In the genomic region with DNA sequence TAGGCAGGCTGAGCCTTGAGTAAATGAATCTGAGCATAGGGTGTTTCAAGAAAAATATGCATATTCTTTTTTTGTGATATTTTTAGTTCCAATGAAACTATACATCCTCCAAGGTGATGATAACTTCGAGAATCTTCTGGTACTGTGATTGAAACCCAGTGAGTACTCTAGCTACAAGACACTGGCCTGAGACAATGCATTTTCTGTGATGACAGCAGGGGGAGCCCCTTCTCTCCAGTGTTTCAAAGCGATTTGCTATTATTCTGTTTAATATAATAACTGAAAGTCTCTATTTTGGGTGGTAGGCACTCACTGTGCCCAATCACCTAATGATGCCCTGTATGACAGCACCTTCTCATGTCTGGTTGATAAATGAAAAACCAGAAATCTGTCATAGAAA, we compare ENCODE assay signal across 10 cellular contexts. TPM values are rescaled to one million over a fixed set of nuclear protein-coding genes. Genes with fewer than 3 reads are reported as not detected.
DNase-seq lines count a peak whose midpoint lies in the region; ATAC-seq and TF ChIP-seq lines count a peak whose summit lies in the region.
"Had no signal": no experiment of that assay in that cellular context is flagged by ENCODE, and none has a peak within 500 bp of the region (broad histone marks: within the 10 kb centered on the region; RNA-seq: fewer than 3 reads in every experiment).

No MANE protein-coding gene starts in this region.

- in situ Hi-C loops in KBM-7 (cut with MboI; ENCODE audit: low pct_unique_long_range_greater_than_20kb, low sequenced_read_pairs): loop anchor here (25.0 kb wide), 1 partner anchor 489 kb away; no protein-coding TSS in a partner anchor

- H4K5ac ChIP-seq in mesendoderm (ENCODE audit: low read length): no peak overlapping the region

- H2BK15ac ChIP-seq in mesendoderm (replicated peaks; ENCODE audit: low read depth): no peak overlapping the region

- H3K4me1 ChIP-seq in DND-41 (ENCODE audit: insufficient read depth, low read length) (peaks cover 59% of the 10 kb centered on the region), mesendoderm (ENCODE audit: control insufficient read depth, low read depth, low read length) (peaks cover 2% of the 10 kb centered on the region), upper lobe of left lung (peaks cover 40 to 48% (median 41%) of the 10 kb centered on the region in 4 donors)

- no peak overlapping the region for H2BK5ac ChIP-seq in mesendoderm (ENCODE audit: low read length)

- peak overlapping the region; percentile 40; the same call in 1 of the 2 replicates for H3K27ac ChIP-seq in DND-41 (ENCODE audit: low read length)
- H3K27ac ChIP-seq in mesendoderm (ENCODE audit: low read depth, low read length): no peak overlapping the region
- H3K27ac ChIP-seq in upper lobe of left lung: peak overlapping the region in 2 of 4 donors; percentile 98 to 99
- H3K27ac ChIP-seq: SK-N-MC had no signal

- TF ChIP-seq EP300 in upper lobe of left lung (IDR thresholded peaks at IDR 0.05): no peak

- H3K9me3 ChIP-seq in DND-41 (ENCODE audit: insufficient read depth, low read length, severe bottlenecking) (no peaks in the 10 kb centered on the region), upper lobe of left lung (no peaks in the 10 kb centered on the region)

- H3K18ac ChIP-seq in mesendoderm (ENCODE audit: low read length): no peak overlapping the region

- H2AFZ ChIP-seq in DND-41 (ENCODE audit: low read depth, low read length): no peak overlapping the region

- H3K4me1 Mint-ChIP-seq in T-helper 1 cell treated with Interleukin-12 subunit alpha and Interleukin-12 subunit beta and Interleukin-4 antibody, amounts not matched to agents 30 μg/mL and 1 μg/mL, for 36 hours (ENCODE audit: low read depth): peaks cover 41% of the 10 kb centered on the region
- H3K4me1 Mint-ChIP-seq in brain: peaks cover 50% of the 10 kb centered on the region

- no peaks in the 10 kb centered on the region for H3K27me3 Mint-ChIP-seq in T-helper 1 cell treated with Interleukin-12 subunit alpha and Interleukin-12 subunit beta and Interleukin-4 antibody, amounts not matched to agents 30 μg/mL and 1 μg/mL, for 36 hours (ENCODE audit: low read depth)
- no peaks in the 10 kb centered on the region for H3K27me3 Mint-ChIP-seq in brain

- peaks cover 14% of the 10 kb centered on the region for H3K36me3 Mint-ChIP-seq in T-helper 1 cell treated with Interleukin-12 subunit alpha and Interleukin-12 subunit beta and Interleukin-4 antibody, amounts not matched to agents 30 μg/mL and 1 μg/mL, for 36 hours (ENCODE audit: low read depth)
- peaks cover 11% of the 10 kb centered on the region for H3K36me3 Mint-ChIP-seq in brain

- H3K27ac Mint-ChIP-seq in T-helper 1 cell treated with Interleukin-12 subunit alpha and Interleukin-12 subunit beta and Interleukin-4 antibody, amounts not matched to agents 30 μg/mL and 1 μg/mL, for 36 hours: peak overlapping the region; percentile 15
- H3K27ac Mint-ChIP-seq in brain: peak overlapping the region in 2 of 5 experiments; percentile 41 to 43

- H3K9ac ChIP-seq in DND-41 (ENCODE audit: low read depth, low read length) (no peak overlapping the region), mesendoderm (ENCODE audit: low read length) (no peak overlapping the region)

- no peak overlapping the region for H3K56ac ChIP-seq in mesendoderm (ENCODE audit: low read length)

- H3K9me3 Mint-ChIP-seq in T-helper 1 cell treated with Interleukin-12 subunit alpha and Interleukin-12 subunit beta and Interleukin-4 antibody, amounts not matched to agents 30 μg/mL and 1 μg/mL, for 36 hours: no peaks in the 10 kb centered on the region
- peaks cover 0 to 11% (median 4%) of the 10 kb centered on the region in 5 experiments for H3K9me3 Mint-ChIP-seq in brain

- H3K4me2 ChIP-seq in DND-41 (ENCODE audit: insufficient read depth, low read length) (no peak overlapping the region), mesendoderm (ENCODE audit: low read length) (no peak overlapping the region)

- no peaks in the 10 kb centered on the region for H3K27me3 ChIP-seq in DND-41 (ENCODE audit: insufficient read depth, low read length, poor library complexity)
- H3K27me3 ChIP-seq in mesendoderm (ENCODE audit: insufficient read depth, low read length, poor library complexity): no peaks in the 10 kb centered on the region
- H3K27me3 ChIP-seq in upper lobe of left lung: no peaks in the 10 kb centered on the region

- no peaks in the 10 kb centered on the region for H3K79me1 ChIP-seq in mesendoderm (ENCODE audit: low read length)

- TF ChIP-seq CTCF in DND-41 (IDR thresholded peaks at IDR 0.05; ENCODE audit: borderline replicate concordance, extremely low read depth, low read length, poor library complexity, severe bottlenecking): peak; percentile 85
- TF ChIP-seq CTCF in brain (conservative IDR thresholded peaks at IDR 0.05): peak; percentile 48 to 69
- TF ChIP-seq CTCF in upper lobe of left lung (IDR thresholded peaks at IDR 0.05): peak; percentile 43 to 71 (median 52)

- H2AK5ac ChIP-seq in mesendoderm (ENCODE audit: low read length): no peak overlapping the region

- DNase-seq in DND-41 (peak; percentile 71), KBM-7 (peak; percentile 67), mesendoderm (peak; percentile 61), upper lobe of left lung (peak in 1 of 2 donors; percentile 60)

- H3K36me3 ChIP-seq in DND-41 (ENCODE audit: insufficient read depth, low read length) (peaks cover 8% of the 10 kb centered on the region), mesendoderm (ENCODE audit: control insufficient read depth, insufficient read depth, low read length) (no peaks in the 10 kb centered on the region), upper lobe of left lung (peaks cover 0 to 2% (median 0%) of the 10 kb centered on the region in 4 donors)

- H4K8ac ChIP-seq in mesendoderm (ENCODE audit: low read depth, low read length): no peak overlapping the region

- H3K4me3 Mint-ChIP-seq in T-helper 1 cell treated with Interleukin-12 subunit alpha and Interleukin-12 subunit beta and Interleukin-4 antibody, amounts not matched to agents 30 μg/mL and 1 μg/mL, for 36 hours: no peak overlapping the region
- no peak overlapping the region for H3K4me3 Mint-ChIP-seq in brain

- ATAC-seq in DND-41 (ENCODE audit: insufficient read depth, low read depth): 0 out of 3 replicates have a peak, but pooled peaks have one; percentile 6
- ATAC-seq in upper lobe of left lung (ENCODE audit: low FRiP score in 2 of 2): no peak
- no peak for ATAC-seq in HG03342 (IDR thresholded peaks at IDR 0.05; ENCODE audit: unreplicated experiment)
- ATAC-seq in GM21717 (IDR thresholded peaks at IDR 0.05; ENCODE audit: unreplicated experiment): no peak

- no peak overlapping the region for H3K23ac ChIP-seq in mesendoderm (ENCODE audit: low read length)

- no peak for TF ChIP-seq POLR2A in upper lobe of left lung (IDR thresholded peaks at IDR 0.05)

- WGBS in mesendoderm (ENCODE audit: extremely low coverage, insufficient coverage, low lambda C conversion rate): no CpG with 5 or more reads among the region's 2 CpGs
- 45 to 48% methylated on average over 2 of the region's 2 CpGs for WGBS in upper lobe of left lung, 2 donors

- no peak overlapping the region for H2BK120ac ChIP-seq in mesendoderm (ENCODE audit: low read depth, low read length)

- H3K4me3 ChIP-seq in DND-41 (ENCODE audit: low read depth in 1 of 2, low read length in 2 of 2) (no peak overlapping the region), mesendoderm (ENCODE audit: low read length) (no peak overlapping the region), upper lobe of left lung (no peak overlapping the region)
- H3K4me3 ChIP-seq: SK-N-MC, skin epidermis had no signal

- no peak overlapping the region for H3K4ac ChIP-seq in mesendoderm (ENCODE audit: low read depth, low read length)

- H3K79me2 ChIP-seq in DND-41 (ENCODE audit: insufficient read depth, low read length) (peaks cover 19% of the 10 kb centered on the region), mesendoderm (ENCODE audit: control insufficient read depth, insufficient read depth, low read length) (peaks cover 3% of the 10 kb centered on the region)

- H4K20me1 ChIP-seq in DND-41 (ENCODE audit: insufficient read depth, low read length): peaks cover 4% of the 10 kb centered on the region; the same call in 1 of the 2 replicates

RNA-seq across cellular contexts. Expression of a gene that starts 12.1 kb away (rescaled TPM):
- polyA plus RNA-seq in brain (ENCODE audit: insufficient read depth, low read depth, low replicate concordance): 163 TPM
- polyA plus RNA-seq in mesendoderm (2013, experiment 1 of 2): 26.4 TPM
- 26.7 TPM for polyA plus RNA-seq in mesendoderm (2013, experiment 2 of 2)
- total RNA-seq in upper lobe of left lung: 100 to 1,000 TPM in 3 of 6 donors, 10 to 100 TPM in 3; 83.8 to 157 (median 116) TPM
